ENCODE assay signal across 8 cellular contexts in genomic region chr5:43389679-43390329, GRCh38. TPM values are rescaled to one million over a fixed set of nuclear protein-coding genes. Genes with fewer than 3 reads are reported as not detected.
DNase-seq lines count a peak whose midpoint lies in the region; ATAC-seq and TF ChIP-seq lines count a peak whose summit lies in the region.

No MANE protein-coding gene starts in this region.

- no peak overlapping the region for H3K27ac Mint-ChIP-seq in activated naive CD4-positive, alpha-beta T cell treated with anti-CD3 and anti-CD28 coated beads, Interleukin-2, amount 50 U/mL, for 72 hours
- no peak overlapping the region for H3K27ac Mint-ChIP-seq in progenitor cell of endocrine pancreas

- H3K36me3 Mint-ChIP-seq in activated naive CD4-positive, alpha-beta T cell treated with anti-CD3 and anti-CD28 coated beads, Interleukin-2, amount 50 U/mL, for 72 hours, result peaks cover 0 to 18% of the 10 kb centered on the region in 2 donors
- H3K36me3 Mint-ChIP-seq in progenitor cell of endocrine pancreas (ENCODE audit: insufficient read depth), result no peaks in the 10 kb centered on the region

- ATAC-seq in activated naive CD4-positive, alpha-beta T cell treated with anti-CD3 and anti-CD28 coated beads, Interleukin-2, amount 50 U/mL, for 72 hours, result peak; percentile 79 to 91
- ATAC-seq in GM19467 (IDR thresholded peaks at IDR 0.05; ENCODE audit: unreplicated experiment), result no peak

- H3K79me2 ChIP-seq in MM.1S (ENCODE audit: low read length), result no peaks in the 10 kb centered on the region

- H3K36me3 ChIP-seq in MM.1S (replicated peaks; ENCODE audit: insufficient read depth, low read length), result no peaks in the 10 kb centered on the region

- no peaks in the 10 kb centered on the region for H3K27me3 Mint-ChIP-seq in progenitor cell of endocrine pancreas

- no peak overlapping the region for H3K4me2 ChIP-seq in MM.1S (ENCODE audit: low read depth, low read length)

- no peaks in the 10 kb centered on the region for H3K4me1 ChIP-seq in MM.1S (ENCODE audit: low read length)

- H3K4me1 Mint-ChIP-seq in progenitor cell of endocrine pancreas (ENCODE audit: low read depth), result peaks cover 2% of the 10 kb centered on the region

- H3K9me2 ChIP-seq in MM.1S (replicated peaks; ENCODE audit: insufficient read depth, low read length), result no peaks in the 10 kb centered on the region

- H3K27me3 ChIP-seq in MM.1S (replicated peaks; ENCODE audit: insufficient read depth, low read length), result no peaks in the 10 kb centered on the region

- DNase-seq in Daoy (ENCODE audit: low read depth) (peak; percentile 64), H4 (ENCODE audit: low spot score) (peak; percentile 94), MM.1S (peak; percentile 44), RKO (ENCODE audit: low spot score) (peak; percentile 92), glomerular visceral epithelial cell (ENCODE audit: extremely low spot score) (peak; percentile 89), progenitor cell of endocrine pancreas (ENCODE audit: low spot score, unreplicated experiment) (peak; percentile 25)
- peak in 1 of 2 donors; percentile 41 for DNase-seq in activated naive CD4-positive, alpha-beta T cell treated with anti-CD3 and anti-CD28 coated beads, Interleukin-2, amount 50 U/mL, for 72 hours (ENCODE audit: low spot score in 2 of 2)

- H4K20me1 ChIP-seq in MM.1S (ENCODE audit: insufficient read depth, low read length), result no peaks in the 10 kb centered on the region

- no peak overlapping the region for H3K27ac ChIP-seq in MM.1S (ENCODE audit: low read length)

- no peak overlapping the region for H2AFZ ChIP-seq in MM.1S (ENCODE audit: low read length)

- H3F3A ChIP-seq in MM.1S (ENCODE audit: insufficient read depth, low read length), result no peaks in the 10 kb centered on the region

- no peak overlapping the region for H3K4me3 ChIP-seq in MM.1S (ENCODE audit: low read length)

- H3K9me3 ChIP-seq in MM.1S (replicated peaks; ENCODE audit: insufficient read depth, low read length), result no peaks in the 10 kb centered on the region

- no peak overlapping the region for H3K9ac ChIP-seq in MM.1S (ENCODE audit: low read length)

- no peaks in the 10 kb centered on the region for H3K9me3 Mint-ChIP-seq in activated naive CD4-positive, alpha-beta T cell treated with anti-CD3 and anti-CD28 coated beads, Interleukin-2, amount 50 U/mL, for 72 hours
- no peaks in the 10 kb centered on the region for H3K9me3 Mint-ChIP-seq in progenitor cell of endocrine pancreas (ENCODE audit: low read depth)

- TF ChIP-seq CTCF in MM.1S (IDR thresholded peaks at IDR 0.05; ENCODE audit: low read length) (peak; percentile 81), progenitor cell of endocrine pancreas (IDR thresholded peaks at IDR 0.05; ENCODE audit: unreplicated experiment) (peak; percentile 91)

- no peak overlapping the region for H3K4me3 Mint-ChIP-seq in progenitor cell of endocrine pancreas (ENCODE audit: low read depth)

RNA-seq across cellular contexts. Expression of gene CCL28, which starts 22.4 kb away (rescaled TPM):
- not detected in 2 replicates for total RNA-seq in Daoy (2014; rRNA removed; shearing (Covaris generic))
- not detected in 2 replicates for total RNA-seq in H4 (2014; rRNA removed; shearing (Covaris generic))
- 10 to 100 TPM in 1 of 2 donors, 1 to 10 TPM in 1; 4.5 to 18.9 TPM for total RNA-seq in activated naive CD4-positive, alpha-beta T cell treated with anti-CD3 and anti-CD28 coated beads, Interleukin-2, amount 50 U/mL, for 72 hours
- total RNA-seq in progenitor cell of endocrine pancreas, result not detected in 2 replicates
